13 cellular contexts compared by ENCODE assay signal in genomic region chr4:749771-750666, GRCh38. TPM values are rescaled to one million over a fixed set of nuclear protein-coding genes. Genes with fewer than 3 reads are reported as not detected.
A peak's percentile ranks its signal among the peaks of the same experiment; 100 is the strongest.
DNase-seq lines count a peak whose midpoint lies in the region; ATAC-seq and TF ChIP-seq lines count a peak whose summit lies in the region.
"Had no signal": no experiment of that assay in that cellular context is flagged by ENCODE, and none has a peak within 500 bp of the region (broad histone marks: within the 10 kb centered on the region; RNA-seq: fewer than 3 reads in every experiment).

No MANE protein-coding gene starts in this region.

- no peak overlapping the region for H2AFZ ChIP-seq in IMR-90 (replicated peaks; ENCODE audit: low read length, poor library complexity)

- H3K4ac ChIP-seq in IMR-90 (ENCODE audit: low read depth, low read length) = no peak overlapping the region

- peaks cover 52% of the 10 kb centered on the region for H3K36me3 ChIP-seq in IMR-90 (ENCODE audit: control insufficient read depth, insufficient read depth, low read length)
- peaks cover 47% of the 10 kb centered on the region for H3K36me3 ChIP-seq in skeletal muscle satellite cell (ENCODE audit: insufficient read depth, low read length)

- no peak overlapping the region for H3K23ac ChIP-seq in IMR-90 (ENCODE audit: low read depth, low read length)

- no peak overlapping the region for H3K4me2 ChIP-seq in IMR-90 (ENCODE audit: low read depth, low read length)
- H3K4me2 ChIP-seq in skeletal muscle satellite cell (ENCODE audit: low read length) = peak overlapping the region; percentile 69

- no peak for TF ChIP-seq RAD21 in IMR-90 (IDR thresholded peaks at IDR 0.05; ENCODE audit: low read length)

- H2AK9ac ChIP-seq in IMR-90 (replicated peaks; ENCODE audit: low read depth, low read length, poor library complexity) = peak overlapping the region; percentile 37

- H2BK120ac ChIP-seq in IMR-90 (ENCODE audit: low read depth, low read length) = no peak overlapping the region

- H3K18ac ChIP-seq in IMR-90 (ENCODE audit: low read depth, low read length) = no peak overlapping the region

- H4K5ac ChIP-seq in IMR-90 (ENCODE audit: low read depth, low read length) = no peak overlapping the region

- H3K27ac ChIP-seq in IMR-90 (ENCODE audit: insufficient read depth, low read length) (no peak overlapping the region), caudate nucleus (ENCODE audit: low read depth, low read length) (peak overlapping the region; percentile 52)
- H3K27ac ChIP-seq: testis had no signal

- no peak for TF ChIP-seq POLR2A in IMR-90 (IDR thresholded peaks at IDR 0.05; ENCODE audit: low read depth, low read length)

- H3K4me1 ChIP-seq in IMR-90 (ENCODE audit: control insufficient read depth, insufficient read depth, low read length) (no peaks in the 10 kb centered on the region), skeletal muscle satellite cell (ENCODE audit: control insufficient read depth, insufficient read depth, low read length) (peaks cover 41% of the 10 kb centered on the region)
- H3K4me1 ChIP-seq: testis had no signal

- H3K9me3 ChIP-seq in IMR-90 (ENCODE audit: control insufficient read depth, insufficient read depth, low read length) (no peaks in the 10 kb centered on the region), skeletal muscle satellite cell (replicated peaks; ENCODE audit: low read length) (no peaks in the 10 kb centered on the region)
- H3K9me3 ChIP-seq: testis had no signal

- H2BK20ac ChIP-seq in IMR-90 (ENCODE audit: low read depth, low read length) = no peak overlapping the region

- peaks cover 24 to 58% of the 10 kb centered on the region in 2 experiments for H3K79me1 ChIP-seq in IMR-90 (ENCODE audit: low read depth in 1 of 2, low read length in 2 of 2)

- dilution Hi-C loops in IMR-90 (cut with HindIII; ENCODE audit: low sequenced_read_pairs, unreplicated experiment) = no loop called here

- DNase-seq in IMR-90 = peak; percentile 20
- DNase-seq in caudate nucleus (lab: John Stamatoyannopoulos, UW) = no peak
- DNase-seq in iris pigment epithelial cell (ENCODE audit: low read depth) = peak; percentile 81
- DNase-seq in UCSD-AML1 (lab: John Stamatoyannopoulos, UW; ENCODE audit: unreplicated experiment) = no peak
- no peak for DNase-seq in COR-L47 (lab: John Stamatoyannopoulos, UW)
- DNase-seq in GM20000 (ENCODE audit: low spot score) = no peak
- DNase-seq: activated T-cell treated with anti-CD3 and anti-CD28 coated beads, Interleukin-2, amount 50 U/mL, for 24 hours; Calu3; mammary epithelial cell; NCI-H69; testis had no signal

- H3K27me3 ChIP-seq in IMR-90 (ENCODE audit: control insufficient read depth, insufficient read depth, low read length) = no peaks in the 10 kb centered on the region
- H3K27me3 ChIP-seq in skeletal muscle satellite cell (ENCODE audit: control insufficient read depth, insufficient read depth, low read length) = no peaks in the 10 kb centered on the region
- H3K27me3 ChIP-seq: testis had no signal

- H3K9ac ChIP-seq in IMR-90 (ENCODE audit: low read depth, low read length) = no peak overlapping the region
- peak overlapping the region; percentile 56 for H3K9ac ChIP-seq in skeletal muscle satellite cell (ENCODE audit: low read depth, low read length)

- no peak overlapping the region for H2AK5ac ChIP-seq in IMR-90 (ENCODE audit: low read depth, low read length)

- H3K56ac ChIP-seq in IMR-90 (ENCODE audit: extremely low read depth, insufficient read depth, low read length) = no peak overlapping the region

- H3K4me3 ChIP-seq in IMR-90 (ENCODE audit: insufficient read depth, low read depth, low read length) (no peak overlapping the region), skeletal muscle satellite cell (ENCODE audit: low read length) (peak overlapping the region; percentile 49)
- H3K4me3 ChIP-seq: testis had no signal

- TF ChIP-seq CTCF in IMR-90 (conservative IDR thresholded peaks at IDR 0.05; ENCODE audit: low read depth, low read length) (no peak), GM20000 (IDR thresholded peaks at IDR 0.05; ENCODE audit: extremely low read depth, missing control alignments) (no peak)

- peak; percentile 48 for ATAC-seq in IMR-90 (ENCODE audit: low read depth)
- no peak for ATAC-seq in GM19395 (IDR thresholded peaks at IDR 0.05; ENCODE audit: unreplicated experiment)

- no TSS peak for BruUV-seq in IMR-90 (replicated peaks; lab: Mats Ljungman, UMichigan)

- POLR2A ChIA-PET in IMR-90 (lab: Charles Lee; ENCODE audit: unreplicated experiment) = no interaction called here

- H3K14ac ChIP-seq in IMR-90 (replicated peaks; ENCODE audit: low read depth, low read length) = no peak overlapping the region

- H4K91ac ChIP-seq in IMR-90 (ENCODE audit: insufficient read depth, low read depth, low read length) = no peak overlapping the region

- H2BK15ac ChIP-seq in IMR-90 (ENCODE audit: low read depth, low read length) = no peak overlapping the region

- in situ Hi-C loops in IMR-90 (cut with MboI; ENCODE audit: low sequenced_read_pairs) = no loop called here

- peaks cover 10% of the 10 kb centered on the region for H3K9me1 ChIP-seq in IMR-90 (ENCODE audit: insufficient read depth, low read length)

- no peak overlapping the region for H4K8ac ChIP-seq in IMR-90 (ENCODE audit: low read depth in 2 of 2, low read length in 2 of 2)

- intact Hi-C loops in IMR-90 (cut with micrococcal nuclease) = no loop called here

- no peak overlapping the region for H2BK5ac ChIP-seq in IMR-90 (ENCODE audit: low read depth, low read length, poor library complexity, severe bottlenecking)

- H4K20me1 ChIP-seq in IMR-90 (ENCODE audit: insufficient read depth, low read length) = peaks cover 43% of the 10 kb centered on the region

- 93% methylated on average over 5 of the region's 18 CpGs; no CpG with 5 or more reads in 1 of the 2 experiments for WGBS in IMR-90 (ENCODE audit: extremely low coverage in 2 of 2, insufficient read length in 1 of 2), 2 experiments

- CTCF ChIA-PET in IMR-90 (lab: Yijun Ruan, JAX) = no interaction called here

TF ChIP-seq in IMR-90, 13 proteins besides CTCF, POLR2A, EP300 and RAD21:
- TF ChIP-seq ELK1 (IDR thresholded peaks at IDR 0.05; ENCODE audit: borderline replicate concordance, low read depth, low read length) (no peak), CHD1 (IDR thresholded peaks at IDR 0.05; ENCODE audit: low read depth, low read length) (no peak), FOS (IDR thresholded peaks at IDR 0.05; ENCODE audit: low read depth, low read length) (no peak), MAFK (IDR thresholded peaks at IDR 0.05; ENCODE audit: low read depth, low read length) (no peak), RCOR1 (IDR thresholded peaks at IDR 0.05; ENCODE audit: insufficient replicate concordance, low read length) (no peak), RFX5 (IDR thresholded peaks at IDR 0.05; ENCODE audit: low read depth, low read length) (no peak), CEBPB (IDR thresholded peaks at IDR 0.05; ENCODE audit: low read depth, low read length) (no peak), NFE2L2 (IDR thresholded peaks at IDR 0.05; ENCODE audit: low read depth, low read length) (no peak), MXI1 (IDR thresholded peaks at IDR 0.05; ENCODE audit: borderline replicate concordance, low read depth, low read length) (no peak), MAZ (IDR thresholded peaks at IDR 0.05; ENCODE audit: borderline replicate concordance, low read depth, low read length) (no peak), BHLHE40 (IDR thresholded peaks at IDR 0.05; ENCODE audit: low read depth, low read length) (no peak), SMC3 (IDR thresholded peaks at IDR 0.05; ENCODE audit: low read depth, low read length) (no peak), USF2 (IDR thresholded peaks at IDR 0.05; ENCODE audit: low read depth, low read length) (no peak)
TF ChIP-seq in IMR-90: peak in this region for 0.

RNA-seq across cellular contexts. Expression of gene PCGF3, which starts 44.4 kb away (rescaled TPM):
- 40.0 and 45.0 TPM in 2 replicates for total RNA-seq in IMR-90 (2012; rRNA removed)
- polyA plus RNA-seq in IMR-90 (2012; rRNA removed) = 55.3 and 59.4 TPM in 2 replicates
- polyA plus RNA-seq in IMR-90 (2012; cell fraction: cytosol; rRNA removed) = 33.1 and 59.8 TPM in 2 replicates
- 190 and 236 TPM in 2 replicates for polyA plus RNA-seq in IMR-90 (2012; cell fraction: nucleus; rRNA removed; ENCODE audit: low replicate concordance)
- 25.9 and 31.0 TPM in 2 replicates for total RNA-seq in skeletal muscle satellite cell (2012; rRNA removed)

Comparison
In these comparisons a context has a peak if more than half of its experiments do, and no peak if none do; other contexts are left out.
1. DNase-seq: peak in IMR-90 (single experiment) and iris pigment epithelial cell (single experiment); none in caudate nucleus (0 of 61), UCSD-AML1 (single experiment), COR-L47 (single experiment) and GM20000 (single experiment).